In genomic region chr2:47784349-47784851, GRCh38 we compare ENCODE assay signal across 8 cellular contexts. TPM values are rescaled to one million over a fixed set of nuclear protein-coding genes. Genes with fewer than 3 reads are reported as not detected.
DNase-seq lines count a peak whose midpoint lies in the region; FAIRE-seq and TF ChIP-seq lines count a peak whose summit lies in the region.

No MANE protein-coding gene starts in this region.

- no peaks in the 10 kb centered on the region for H3K36me3 ChIP-seq in hepatocyte (replicated peaks; ENCODE audit: insufficient read depth, low read depth)

- peak overlapping the region; percentile 91 to 95 (median 94); a peak in 4 of 7 replicates for H3K27ac Mint-ChIP-seq in H9
- H3K27ac Mint-ChIP-seq in activated CD4-positive, alpha-beta memory T cell treated with anti-CD3 and anti-CD28 coated beads, Interleukin-2, amount 10 ng/mL, durations not matched to agents 7 days and 5 days: no peak overlapping the region

- H4K5ac ChIP-seq in H9 (ENCODE audit: insufficient read length, low read depth, low read length): no peak overlapping the region

- H4K91ac ChIP-seq in H9 (ENCODE audit: insufficient read length, low read depth, low read length): no peak overlapping the region

- H4K20me1 ChIP-seq in H9 (ENCODE audit: control insufficient read depth, insufficient read depth, insufficient read length): no peaks in the 10 kb centered on the region
- peaks cover 46% of the 10 kb centered on the region for H4K20me1 ChIP-seq in hepatocyte (ENCODE audit: insufficient read depth, poor library complexity, severe bottlenecking)

- peak overlapping the region; percentile 42 for H3K9ac ChIP-seq in H9 (ENCODE audit: extremely low read depth, insufficient read length, low read length)

- H3K4me2 ChIP-seq in H9 (ENCODE audit: insufficient read depth, insufficient read length, low read length) (peak overlapping the region; percentile 83), hepatocyte (peak overlapping the region; percentile 97)

- peak overlapping the region; percentile 92 to 96 for H3K4me3 Mint-ChIP-seq in H9
- peak overlapping the region; percentile 88 for H3K4me3 Mint-ChIP-seq in activated CD4-positive, alpha-beta memory T cell treated with anti-CD3 and anti-CD28 coated beads, Interleukin-2, amount 10 ng/mL, durations not matched to agents 7 days and 5 days

- H3K23ac ChIP-seq in H9 (ENCODE audit: insufficient read length, low read depth, low read length): no peak overlapping the region

- H3K79me1 ChIP-seq in H9 (ENCODE audit: insufficient read depth, low read depth, low read length, poor library complexity, severe bottlenecking): peaks cover 2% of the 10 kb centered on the region

- TF ChIP-seq CTCF in H9 (conservative IDR thresholded peaks at IDR 0.05): no peak
- no peak for TF ChIP-seq CTCF in hepatocyte (IDR thresholded peaks at IDR 0.05; ENCODE audit: poor library complexity)
- TF ChIP-seq CTCF in GM10266 (IDR thresholded peaks at IDR 0.05; ENCODE audit: control insufficient read depth, insufficient read depth, low read depth, missing control alignments): no peak
- no peak for TF ChIP-seq CTCF in D721Med (IDR thresholded peaks at IDR 0.05; ENCODE audit: insufficient read depth, missing control alignments)

- H3K4me1 Mint-ChIP-seq in H9: peaks cover 21 to 25% of the 10 kb centered on the region in 2 experiments
- peaks cover 22% of the 10 kb centered on the region for H3K4me1 Mint-ChIP-seq in activated CD4-positive, alpha-beta memory T cell treated with anti-CD3 and anti-CD28 coated beads, Interleukin-2, amount 10 ng/mL, durations not matched to agents 7 days and 5 days

- no peak overlapping the region for H2BK5ac ChIP-seq in H9 (ENCODE audit: insufficient read length, low read length)

- H3K23me2 ChIP-seq in H9 (ENCODE audit: insufficient read length, low read depth, low read length, poor library complexity, severe bottlenecking): peaks cover 4% of the 10 kb centered on the region

- H2AFZ ChIP-seq in H9 (ENCODE audit: low read length): no peak overlapping the region
- peak overlapping the region; percentile 59 for H2AFZ ChIP-seq in hepatocyte

- CTCF ChIA-PET in activated CD4-positive, alpha-beta memory T cell treated with anti-CD3 and anti-CD28 coated beads, Interleukin-2, amount 10 ng/mL, durations not matched to agents 7 days and 5 days (lab: Charles Lee): interaction anchor here (1.4 kb wide), 1 partner anchor 11 kb away, joined by 7 read pairs; no protein-coding TSS in a partner anchor

- no peak overlapping the region for H2BK20ac ChIP-seq in H9 (ENCODE audit: low read depth, low read length, poor library complexity, severe bottlenecking)

- no CpG with 5 or more reads among the region's 28 CpGs for WGBS in H9 (ENCODE audit: extremely low coverage, insufficient read length, low lambda C conversion rate)
- WGBS in hepatocyte (ENCODE audit: low lambda C conversion rate, missing lambda C conversion rate): 6% methylated on average over 28 of the region's 28 CpGs

- H3K4ac ChIP-seq in H9 (ENCODE audit: low read depth, low read length): no peak overlapping the region

- no peak overlapping the region for H2BK120ac ChIP-seq in H9 (ENCODE audit: low read depth, low read length, poor library complexity, severe bottlenecking)

- no peak overlapping the region for H2BK12ac ChIP-seq in H9 (ENCODE audit: insufficient read length, low read depth, low read length)

- H3K9me3 ChIP-seq in H9 (ENCODE audit: control insufficient read depth, low read depth, low read length): no peaks in the 10 kb centered on the region
- H3K9me3 ChIP-seq in hepatocyte (ENCODE audit: low read depth): no peaks in the 10 kb centered on the region

- no peak overlapping the region for H2AK5ac ChIP-seq in H9 (ENCODE audit: insufficient read length, low read length)

- H3K4me3 ChIP-seq in hepatocyte (peak overlapping the region; percentile 98), skin epidermis (peak overlapping the region; percentile 70 to 97 (median 92))

- peaks cover 12 to 22% (median 18%) of the 10 kb centered on the region in 3 experiments for H3K36me3 Mint-ChIP-seq in H9 (ENCODE audit: insufficient read depth in 1 of 3, low read depth in 3 of 3)
- peaks cover 14% of the 10 kb centered on the region for H3K36me3 Mint-ChIP-seq in activated CD4-positive, alpha-beta memory T cell treated with anti-CD3 and anti-CD28 coated beads, Interleukin-2, amount 10 ng/mL, durations not matched to agents 7 days and 5 days (ENCODE audit: low read depth)

- no peaks in the 10 kb centered on the region for H3K27me3 ChIP-seq in H9 (ENCODE audit: insufficient read depth, low read length)
- no peaks in the 10 kb centered on the region for H3K27me3 ChIP-seq in hepatocyte

- POLR2A ChIA-PET in activated CD4-positive, alpha-beta memory T cell treated with anti-CD3 and anti-CD28 coated beads, Interleukin-2, amount 10 ng/mL, durations not matched to agents 7 days and 5 days (lab: Charles Lee): interaction anchor here (0.7 to 3.3 kb wide), 7 partner anchors 12 to 663 kb away, joined by 3 to 24 read pairs (median 4); no protein-coding TSS in a partner anchor

- FAIRE-seq in D721Med (lab: Jason Lieb, UNC): no peak

- no peaks in the 10 kb centered on the region for H3K27me3 Mint-ChIP-seq in H9 (ENCODE audit: low read depth)
- H3K27me3 Mint-ChIP-seq in activated CD4-positive, alpha-beta memory T cell treated with anti-CD3 and anti-CD28 coated beads, Interleukin-2, amount 10 ng/mL, durations not matched to agents 7 days and 5 days: no peaks in the 10 kb centered on the region

- no peak overlapping the region for H3T11ph ChIP-seq in H9 (ENCODE audit: low read length)

- no peak overlapping the region for H2BK15ac ChIP-seq in H9 (ENCODE audit: low read depth, low read length)

- H3K27ac ChIP-seq in H9 (ENCODE audit: insufficient read length, low read depth, low read length) (no peak overlapping the region), hepatocyte (peak overlapping the region; percentile 97), skin epidermis (peak overlapping the region in 12 of 21 experiments; percentile 43 to 95 (median 88))

- DNase-seq in H9: no peak
- no peak for DNase-seq in activated CD4-positive, alpha-beta memory T cell treated with anti-CD3 and anti-CD28 coated beads, Interleukin-2, amount 10 ng/mL, durations not matched to agents 7 days and 5 days
- peak; percentile 44 for DNase-seq in hepatocyte (ENCODE audit: low spot score)
- no peak for DNase-seq in activated gamma-delta T cell (lab: John Stamatoyannopoulos, UW)
- no peak for DNase-seq in medulla oblongata (ENCODE audit: extremely low spot score)
- DNase-seq in GM10266 (ENCODE audit: extremely low spot score): no peak
- DNase-seq in D721Med (ENCODE audit: insufficient read length, low spot score): no peak

- no peak overlapping the region; the same call in 1 of the 2 replicates for H3K14ac ChIP-seq in H9 (ENCODE audit: insufficient read depth, low read length)

- no peak overlapping the region for H3K18ac ChIP-seq in H9 (ENCODE audit: insufficient read length, low read depth, low read length)

- H3K9me3 Mint-ChIP-seq in H9: no peaks in the 10 kb centered on the region; a peak in 2 of 5 replicates
- no peaks in the 10 kb centered on the region for H3K9me3 Mint-ChIP-seq in activated CD4-positive, alpha-beta memory T cell treated with anti-CD3 and anti-CD28 coated beads, Interleukin-2, amount 10 ng/mL, durations not matched to agents 7 days and 5 days

- H3K79me2 ChIP-seq in H9 (ENCODE audit: insufficient read depth, low read length) (peaks cover 43% of the 10 kb centered on the region), hepatocyte (peaks cover 56% of the 10 kb centered on the region)

- H3K4me1 ChIP-seq in H9 (ENCODE audit: insufficient read depth, low read length) (no peaks in the 10 kb centered on the region; the same call in 1 of the 2 replicates), hepatocyte (ENCODE audit: insufficient read depth) (peaks cover 15% of the 10 kb centered on the region)

- H4K8ac ChIP-seq in H9 (replicated peaks; ENCODE audit: insufficient read length, low read depth, low read length): no peak overlapping the region

- no peaks in the 10 kb centered on the region for H3K9me2 ChIP-seq in hepatocyte (replicated peaks; ENCODE audit: insufficient read depth)

- H3K56ac ChIP-seq in H9 (ENCODE audit: insufficient read length, low read depth, low read length): no peak overlapping the region

RNA-seq across cellular contexts. Expression of gene MSH6, which starts 1.5 kb away (rescaled TPM):
- 303 and 313 TPM in 2 replicates for total RNA-seq in H9 (2021)
- total RNA-seq in activated CD4-positive, alpha-beta memory T cell treated with anti-CD3 and anti-CD28 coated beads, Interleukin-2, amount 10 ng/mL, durations not matched to agents 7 days and 5 days: 10 to 100 TPM; 77.4 to 84.1 TPM
- total RNA-seq in hepatocyte: 59.4 and 82.7 TPM in 2 replicates
- polyA plus RNA-seq in hepatocyte: 50.2 and 50.6 TPM in 2 replicates
